In the genomic region with DNA sequence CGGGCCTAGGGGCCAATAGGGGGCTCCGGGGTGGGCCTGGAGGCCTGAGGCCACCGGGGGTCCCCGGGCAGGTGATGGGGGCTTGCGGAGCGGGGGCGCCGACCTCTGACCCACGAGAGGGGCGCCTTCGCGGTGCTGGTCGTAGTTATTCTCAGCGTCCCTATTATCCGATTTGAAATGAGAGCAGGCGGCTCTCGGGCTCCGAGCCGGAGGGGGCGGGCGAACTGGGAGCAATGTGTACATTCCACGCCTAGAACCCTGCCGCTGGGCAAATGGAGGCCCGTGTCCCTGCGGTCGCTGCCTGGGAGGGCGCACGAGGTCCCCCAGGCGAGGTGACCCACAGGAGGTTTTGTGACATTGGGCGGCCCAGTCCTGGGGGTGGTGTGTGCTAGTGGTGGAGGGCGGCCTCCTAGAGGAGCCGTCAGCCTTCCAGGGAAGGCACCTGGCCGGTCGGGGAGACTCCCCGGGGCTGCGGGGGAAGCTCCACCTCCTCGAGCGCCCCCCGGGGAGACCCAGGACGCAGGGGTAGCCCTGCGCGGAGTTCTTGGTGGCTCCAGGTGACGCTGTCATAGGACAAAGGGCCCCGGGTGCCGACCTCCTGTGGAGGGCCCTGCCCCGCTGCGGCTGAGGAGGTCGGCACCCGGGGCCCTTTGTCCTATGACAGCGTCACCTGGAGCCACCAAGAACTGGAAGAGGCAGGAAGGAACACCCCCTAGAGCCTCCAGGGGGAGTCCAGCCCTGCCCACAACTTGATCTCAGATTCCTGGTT, we compare ENCODE assay signal across 8 cellular contexts.
DNase-seq lines count a peak whose midpoint lies in the region; ATAC-seq and TF ChIP-seq lines count a peak whose summit lies in the region.

No MANE protein-coding gene starts in this region.

- no peaks in the 10 kb centered on the region for H4K20me1 ChIP-seq in hepatocyte (ENCODE audit: insufficient read depth, poor library complexity, severe bottlenecking)

- peak overlapping the region; percentile 95 for H3K27ac ChIP-seq in HUES48 (ENCODE audit: low read depth, low read length)
- H3K27ac ChIP-seq in adrenal gland, result peak overlapping the region; percentile 60 to 98 (median 92)
- peak overlapping the region; percentile 95 for H3K27ac ChIP-seq in hepatocyte
- H3K27ac ChIP-seq in sigmoid colon, result peak overlapping the region; percentile 93 to 99 (median 95)

- TF ChIP-seq CTCF in adrenal gland (IDR thresholded peaks at IDR 0.05), result peak in 1 of 6 experiments; percentile 13
- TF ChIP-seq CTCF in hepatocyte (IDR thresholded peaks at IDR 0.05; ENCODE audit: poor library complexity), result no peak
- TF ChIP-seq CTCF in sigmoid colon (IDR thresholded peaks at IDR 0.05), result no peak

- H3K27me3 ChIP-seq in HUES48 (ENCODE audit: control insufficient read depth, insufficient read depth, low read length) (no peaks in the 10 kb centered on the region), adrenal gland (no peaks in the 10 kb centered on the region), hepatocyte (no peaks in the 10 kb centered on the region), sigmoid colon (no peaks in the 10 kb centered on the region)

- H3K4me2 ChIP-seq in hepatocyte, result peak overlapping the region; percentile 92

- H3K79me2 ChIP-seq in hepatocyte, result peaks cover 4% of the 10 kb centered on the region

- DNase-seq in DMS 273 (lab: John Stamatoyannopoulos, UW; ENCODE audit: unreplicated experiment), result peak; percentile 69
- no peak for DNase-seq in DMS 273 treated with DMSO at 0.1 percent for 48 hours (lab: John Stamatoyannopoulos, UW)
- peak; percentile 9 for DNase-seq in SK-MEL-5 (ENCODE audit: low read depth, low spot score)
- DNase-seq in adrenal gland, result peak; percentile 42 to 65 (median 61)
- peak; percentile 65 for DNase-seq in hepatocyte (ENCODE audit: low spot score)
- DNase-seq in sigmoid colon, result peak; percentile 84

- in situ Hi-C loops in SK-MEL-5 (cut with HindIII; ENCODE audit: low pct_unique_long_range_greater_than_20kb, low sequenced_read_pairs), result no loop called here

- TF ChIP-seq POLR2A in adrenal gland (IDR thresholded peaks at IDR 0.05) (peak in 1 of 2 donors; percentile 21), sigmoid colon (IDR thresholded peaks at IDR 0.05) (no peak)

- H2AFZ ChIP-seq in hepatocyte, result no peak overlapping the region

- intact Hi-C loops in adrenal gland (cut with DNase I) (no loop called here), sigmoid colon (cut with DNase I) (loop anchor here (10.0 kb wide), 5 partner anchors 101 to 1491 kb away; a partner anchor contains a TSS)

- WGBS in adrenal gland, 4 donors, result 0 to 2% (median 0%) methylated on average over 5 to 50 of the region's 50 CpGs
- WGBS in hepatocyte (ENCODE audit: low lambda C conversion rate, missing lambda C conversion rate), result 47% methylated on average over 30 of the region's 50 CpGs
- 0 to 1% methylated on average over 50 of the region's 50 CpGs for WGBS in sigmoid colon, 2 donors

- H3K9me3 ChIP-seq in HUES48 (ENCODE audit: control insufficient read depth, insufficient read depth, low read length) (no peaks in the 10 kb centered on the region), adrenal gland (replicated peaks in 1 of 3) (no peaks in the 10 kb centered on the region), hepatocyte (ENCODE audit: low read depth) (no peaks in the 10 kb centered on the region), sigmoid colon (no peaks in the 10 kb centered on the region)

- H3K4me1 ChIP-seq in HUES48 (ENCODE audit: control insufficient read depth, insufficient read depth, low read length) (peaks cover 13% of the 10 kb centered on the region), adrenal gland (replicated peaks in 1 of 2) (peaks cover 0 to 4% of the 10 kb centered on the region in 2 donors), hepatocyte (ENCODE audit: insufficient read depth) (peaks cover 3% of the 10 kb centered on the region), sigmoid colon (peaks cover 0 to 22% (median 3%) of the 10 kb centered on the region in 4 donors)

- H3K9ac ChIP-seq in HUES48 (ENCODE audit: low read depth, low read length), result peak overlapping the region; percentile 93

- no peaks in the 10 kb centered on the region for H3K9me2 ChIP-seq in hepatocyte (replicated peaks; ENCODE audit: insufficient read depth)

- TF ChIP-seq EP300 in sigmoid colon (IDR thresholded peaks at IDR 0.05), result no peak

- no peak for ATAC-seq in HG02884 (IDR thresholded peaks at IDR 0.05; ENCODE audit: unreplicated experiment)

- peaks cover 46% of the 10 kb centered on the region for H3K36me3 ChIP-seq in HUES48 (ENCODE audit: control insufficient read depth, insufficient read depth, low read length)
- no peaks in the 10 kb centered on the region for H3K36me3 ChIP-seq in adrenal gland (replicated peaks in 1 of 2)
- no peaks in the 10 kb centered on the region for H3K36me3 ChIP-seq in hepatocyte (replicated peaks; ENCODE audit: insufficient read depth, low read depth)
- no peaks in the 10 kb centered on the region for H3K36me3 ChIP-seq in sigmoid colon

- peak overlapping the region; percentile 93 for H3K4me3 ChIP-seq in HUES48 (ENCODE audit: low read depth, low read length)
- peak overlapping the region in 2 of 4 donors; percentile 74 to 92 for H3K4me3 ChIP-seq in adrenal gland
- H3K4me3 ChIP-seq in hepatocyte, result peak overlapping the region; percentile 22
- peak overlapping the region; percentile 69 to 90 (median 74) for H3K4me3 ChIP-seq in sigmoid colon
